8 cellular contexts compared by ENCODE assay signal in the genomic region with DNA sequence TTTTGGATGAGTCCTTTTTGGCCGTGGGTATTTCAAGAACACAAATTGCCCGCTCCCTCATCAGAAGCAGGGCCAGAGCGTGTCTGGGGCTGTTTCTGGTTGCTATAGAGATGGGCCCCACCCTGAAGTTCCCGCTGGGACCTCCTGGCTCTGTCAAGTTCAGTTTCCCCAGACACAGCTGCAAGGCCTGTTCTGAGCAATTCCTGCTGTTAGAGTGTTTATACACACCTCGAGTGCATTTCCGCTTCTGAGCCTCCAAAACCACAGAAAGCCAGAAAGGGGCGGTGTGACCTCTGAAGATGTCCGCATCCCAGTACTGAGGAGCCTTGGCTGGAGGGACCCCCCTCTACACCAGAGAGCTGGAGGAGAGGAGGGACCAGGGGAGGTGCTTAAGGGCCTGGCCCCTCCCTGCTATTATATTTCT. TPM values are rescaled to one million over a fixed set of nuclear protein-coding genes. Genes with fewer than 3 reads are reported as not detected.
DNase-seq lines count a peak whose midpoint lies in the region; ATAC-seq and TF ChIP-seq lines count a peak whose summit lies in the region.

No MANE protein-coding gene starts in this region.

- DNase-seq in activated naive CD4-positive, alpha-beta T cell treated with anti-CD3 and anti-CD28 coated beads for 36 hours: peak; percentile 77
- no peak for DNase-seq in activated naive CD4-positive, alpha-beta T cell treated with anti-CD3 and anti-CD28 coated beads, Interleukin-2, amount 50 U/mL, for 16 hours
- DNase-seq in NCI-H345 (lab: John Stamatoyannopoulos, UW) (peak; percentile 29), chondrocyte (ENCODE audit: low spot score) (no peak), Caco-2 (no peak), mucosa of gallbladder (ENCODE audit: low spot score) (no peak)
- DNase-seq in naive thymus-derived CD4-positive, alpha-beta T cell: peak in 4 of 9 donors; percentile 34 to 54 (median 38)

- ATAC-seq in HG02588 (IDR thresholded peaks at IDR 0.05; ENCODE audit: unreplicated experiment): peak; percentile 87
- ATAC-seq in naive thymus-derived CD4-positive, alpha-beta T cell: peak; percentile 70

- POLR2A ChIA-PET in naive thymus-derived CD4-positive, alpha-beta T cell (lab: Charles Lee): interaction anchor here (0.6 to 20.0 kb wide), 8 partner anchors 6 to 463 kb away, joined by 3 to 354 read pairs (median 3); a partner anchor contains a TSS
- POLR2A ChIA-PET in Caco-2 (lab: Charles Lee): no interaction called here

- H3K9me3 Mint-ChIP-seq in activated naive CD4-positive, alpha-beta T cell treated with anti-CD3 and anti-CD28 coated beads for 36 hours: no peaks in the 10 kb centered on the region
- H3K9me3 Mint-ChIP-seq in chondrocyte (ENCODE audit: low read depth): no peaks in the 10 kb centered on the region
- H3K9me3 Mint-ChIP-seq in naive thymus-derived CD4-positive, alpha-beta T cell: peaks cover 0 to 3% (median 0%) of the 10 kb centered on the region in 11 donors
- no peaks in the 10 kb centered on the region for H3K9me3 Mint-ChIP-seq in Caco-2 (ENCODE audit: unreplicated experiment)

- no peaks in the 10 kb centered on the region for H3K36me3 ChIP-seq in naive thymus-derived CD4-positive, alpha-beta T cell (ENCODE audit: control insufficient read depth in 2 of 3, insufficient read depth in 3 of 3, low read length in 3 of 3)
- H3K36me3 ChIP-seq in Caco-2 (ENCODE audit: control insufficient read depth, insufficient read depth, low read length): no peaks in the 10 kb centered on the region

- BruUV-seq in Caco-2 (replicated peaks; lab: Mats Ljungman, UMichigan): no TSS peak

- H3K27me3 ChIP-seq in naive thymus-derived CD4-positive, alpha-beta T cell (ENCODE audit: control insufficient read depth in 2 of 2, insufficient read depth in 2 of 2, low read length in 2 of 2): no peaks in the 10 kb centered on the region
- H3K27me3 ChIP-seq in Caco-2 (replicated peaks; ENCODE audit: control insufficient read depth, insufficient read depth, low read length): no peaks in the 10 kb centered on the region

- CTCF ChIA-PET in activated naive CD4-positive, alpha-beta T cell treated with anti-CD3 and anti-CD28 coated beads for 36 hours (lab: Charles Lee): interaction anchor here (0.8 to 1.7 kb wide), 5 partner anchors 9 to 32 kb away, joined by 4 to 6 read pairs (median 5); a partner anchor contains a TSS
- CTCF ChIA-PET in naive thymus-derived CD4-positive, alpha-beta T cell (lab: Charles Lee): interaction anchor here (0.6 to 1.3 kb wide), 8 partner anchors 8 to 341 kb away, joined by 3 to 11 read pairs (median 4); a partner anchor contains a TSS
- CTCF ChIA-PET in Caco-2 (lab: Charles Lee): interaction anchor here (0.7 to 1.1 kb wide), 3 partner anchors 9 to 19 kb away, joined by 4 to 7 read pairs (median 7); a partner anchor contains a TSS

- peak overlapping the region; percentile 78 for H3K27ac Mint-ChIP-seq in activated naive CD4-positive, alpha-beta T cell treated with anti-CD3 and anti-CD28 coated beads for 36 hours
- H3K27ac Mint-ChIP-seq in chondrocyte (ENCODE audit: unreplicated experiment) (peak overlapping the region; percentile 78), Caco-2 (ENCODE audit: unreplicated experiment) (no peak overlapping the region)
- peak overlapping the region; percentile 48 to 93 (median 84) for H3K27ac Mint-ChIP-seq in naive thymus-derived CD4-positive, alpha-beta T cell

- no peaks in the 10 kb centered on the region for H3K9me3 ChIP-seq in naive thymus-derived CD4-positive, alpha-beta T cell (ENCODE audit: control insufficient read depth in 2 of 3, low read length in 3 of 3)
- H3K9me3 ChIP-seq in Caco-2: no peaks in the 10 kb centered on the region

- no peaks in the 10 kb centered on the region for H3K36me3 Mint-ChIP-seq in activated naive CD4-positive, alpha-beta T cell treated with anti-CD3 and anti-CD28 coated beads for 36 hours (ENCODE audit: low read depth)
- no peaks in the 10 kb centered on the region for H3K36me3 Mint-ChIP-seq in chondrocyte (ENCODE audit: low read depth)
- H3K36me3 Mint-ChIP-seq in naive thymus-derived CD4-positive, alpha-beta T cell: no peaks in the 10 kb centered on the region
- H3K36me3 Mint-ChIP-seq in Caco-2 (ENCODE audit: insufficient read depth, unreplicated experiment): no peaks in the 10 kb centered on the region

- H3K4me3 Mint-ChIP-seq in activated naive CD4-positive, alpha-beta T cell treated with anti-CD3 and anti-CD28 coated beads for 36 hours: no peak overlapping the region
- peak overlapping the region; percentile 6 for H3K4me3 Mint-ChIP-seq in chondrocyte (ENCODE audit: unreplicated experiment)
- peak overlapping the region in 6 of 10 donors; percentile 8 to 72 (median 50) for H3K4me3 Mint-ChIP-seq in naive thymus-derived CD4-positive, alpha-beta T cell
- H3K4me3 Mint-ChIP-seq in Caco-2 (ENCODE audit: unreplicated experiment): no peak overlapping the region

- no peaks in the 10 kb centered on the region for H3K27me3 Mint-ChIP-seq in activated naive CD4-positive, alpha-beta T cell treated with anti-CD3 and anti-CD28 coated beads for 36 hours (ENCODE audit: low read depth)
- no peaks in the 10 kb centered on the region for H3K27me3 Mint-ChIP-seq in chondrocyte (ENCODE audit: low read depth)
- H3K27me3 Mint-ChIP-seq in naive thymus-derived CD4-positive, alpha-beta T cell: no peaks in the 10 kb centered on the region
- H3K27me3 Mint-ChIP-seq in Caco-2 (ENCODE audit: insufficient read depth, unreplicated experiment): no peaks in the 10 kb centered on the region

- peak overlapping the region; percentile 49 for H3K27ac ChIP-seq in naive thymus-derived CD4-positive, alpha-beta T cell (ENCODE audit: low read depth, low read length)

- H3K4me3 ChIP-seq in naive thymus-derived CD4-positive, alpha-beta T cell (ENCODE audit: low read length): no peak overlapping the region
- no peak overlapping the region for H3K4me3 ChIP-seq in Caco-2 (ENCODE audit: low read depth, low read length)

- H3K4me1 ChIP-seq in naive thymus-derived CD4-positive, alpha-beta T cell (ENCODE audit: control insufficient read depth in 2 of 2, insufficient read depth in 2 of 2, low read length in 2 of 2): peaks cover 11 to 18% of the 10 kb centered on the region in 2 donors
- no peaks in the 10 kb centered on the region for H3K4me1 ChIP-seq in Caco-2

- intact Hi-C loops in activated naive CD4-positive, alpha-beta T cell treated with anti-CD3 and anti-CD28 coated beads for 36 hours (cut with micrococcal nuclease): no loop called here
- intact Hi-C loops in naive thymus-derived CD4-positive, alpha-beta T cell (cut with micrococcal nuclease): loop anchor here in 1 of 2 donors (1.0 kb wide), 1 partner anchor 12 kb away; no protein-coding TSS in a partner anchor
- intact Hi-C loops in Caco-2 (cut with micrococcal nuclease; ENCODE audit: unreplicated experiment): no loop called here

- H3K4me1 Mint-ChIP-seq in activated naive CD4-positive, alpha-beta T cell treated with anti-CD3 and anti-CD28 coated beads for 36 hours (ENCODE audit: low read depth): peaks cover 19% of the 10 kb centered on the region
- H3K4me1 Mint-ChIP-seq in chondrocyte (ENCODE audit: low read depth) (peaks cover 25% of the 10 kb centered on the region), Caco-2 (ENCODE audit: low read depth, unreplicated experiment) (no peaks in the 10 kb centered on the region)
- H3K4me1 Mint-ChIP-seq in naive thymus-derived CD4-positive, alpha-beta T cell: peaks cover 10 to 29% (median 22%) of the 10 kb centered on the region in 7 donors

- TF ChIP-seq CTCF in chondrocyte (IDR thresholded peaks at IDR 0.05) (no peak), Caco-2 (IDR thresholded peaks at IDR 0.05; ENCODE audit: insufficient read depth in 1 of 2, low read depth in 1 of 2, low read length in 1 of 2, severe bottlenecking in 1 of 2, unreplicated experiment in 1 of 2) (no peak)

RNA-seq across cellular contexts. Expression of a gene that starts 9.3 kb away (rescaled TPM):
- 10 to 100 TPM; 65.0 to 68.7 TPM for total RNA-seq in activated naive CD4-positive, alpha-beta T cell treated with anti-CD3 and anti-CD28 coated beads for 36 hours
- total RNA-seq in chondrocyte (45.0 to 62.5 TPM (median 56.5 TPM) in 3 replicates), Caco-2 (2022) (66.6 and 72.3 TPM in 2 replicates), mucosa of gallbladder (160 TPM)
- 100 to 1,000 TPM in 3 of 5 experiments, 10 to 100 TPM in 2; 87.7 to 159 (median 112) TPM for total RNA-seq in naive thymus-derived CD4-positive, alpha-beta T cell
- polyA plus RNA-seq in naive thymus-derived CD4-positive, alpha-beta T cell: 10 to 100 TPM; 84.8 to 99.4 TPM

RNA-seq across cellular contexts. Expression of a gene that starts 13.9 kb away (rescaled TPM):
- total RNA-seq in activated naive CD4-positive, alpha-beta T cell treated with anti-CD3 and anti-CD28 coated beads for 36 hours: 1 to 10 TPM; 8.1 to 9.6 TPM
- total RNA-seq in chondrocyte (33.9 to 50.6 TPM (median 46.3 TPM) in 3 replicates), Caco-2 (2022) (2.0 and 2.5 TPM in 2 replicates), mucosa of gallbladder (68.2 TPM)
- total RNA-seq in naive thymus-derived CD4-positive, alpha-beta T cell: 10 to 100 TPM in 1 of 5 experiments, 1 to 10 TPM in 4; 2.5 to 25.6 (median 8.7) TPM
- polyA plus RNA-seq in naive thymus-derived CD4-positive, alpha-beta T cell: 1 to 10 TPM; 6.3 to 7.7 TPM

RNA-seq across cellular contexts. Expression of a gene that starts 20.3 kb away (rescaled TPM):
- total RNA-seq in activated naive CD4-positive, alpha-beta T cell treated with anti-CD3 and anti-CD28 coated beads for 36 hours: 10 to 100 TPM; 98.5 to 99.1 TPM
- total RNA-seq in chondrocyte (1.1 to 3.1 TPM (median 1.5 TPM) in 3 replicates), Caco-2 (2022) (5.5 and 9.0 TPM in 2 replicates), mucosa of gallbladder (26.4 TPM)
- 100 to 1,000 TPM; 145 to 201 (median 152) TPM for total RNA-seq in naive thymus-derived CD4-positive, alpha-beta T cell
- polyA plus RNA-seq in naive thymus-derived CD4-positive, alpha-beta T cell: 10 to 100 TPM; 44.5 to 83.3 TPM

RNA-seq across cellular contexts. Expression of a gene that starts 32.3 kb away (rescaled TPM):
- 10 to 100 TPM; 24.5 to 25.5 TPM for total RNA-seq in activated naive CD4-positive, alpha-beta T cell treated with anti-CD3 and anti-CD28 coated beads for 36 hours
- 25.2 to 27.1 TPM (median 27.0 TPM) in 3 replicates for total RNA-seq in chondrocyte
- 10 to 100 TPM; 20.9 to 37.7 (median 29.6) TPM for total RNA-seq in naive thymus-derived CD4-positive, alpha-beta T cell
- 10 to 100 TPM; 14.9 to 29.6 TPM for polyA plus RNA-seq in naive thymus-derived CD4-positive, alpha-beta T cell
- 23.1 and 25.2 TPM in 2 replicates for total RNA-seq in Caco-2 (2022)
- 24.0 TPM for total RNA-seq in mucosa of gallbladder

RNA-seq across cellular contexts. Expression of a gene that starts 40.2 kb away (rescaled TPM):
- total RNA-seq in activated naive CD4-positive, alpha-beta T cell treated with anti-CD3 and anti-CD28 coated beads for 36 hours: 100 to 1,000 TPM; 109 to 117 TPM
- 47.4 to 53.3 TPM (median 49.8 TPM) in 3 replicates for total RNA-seq in chondrocyte
- total RNA-seq in naive thymus-derived CD4-positive, alpha-beta T cell: 100 to 1,000 TPM in 4 of 5 experiments, 10 to 100 TPM in 1; 81.0 to 154 (median 128) TPM
- polyA plus RNA-seq in naive thymus-derived CD4-positive, alpha-beta T cell: 10 to 100 TPM; 64.6 to 72.2 TPM
- 157 and 163 TPM in 2 replicates for total RNA-seq in Caco-2 (2022)
- total RNA-seq in mucosa of gallbladder: 107 TPM

Comparison
In these comparisons a context has a peak if more than half of its experiments do, and no peak if none do; other contexts are left out.
1. DNase-seq: peak in activated naive CD4-positive, alpha-beta T cell treated with anti-CD3 and anti-CD28 coated beads for 36 hours (single experiment) and NCI-H345 (single experiment); none in activated naive CD4-positive, alpha-beta T cell treated with anti-CD3 and anti-CD28 coated beads, Interleukin-2, amount 50 U/mL, for 16 hours (single experiment), chondrocyte (single experiment), Caco-2 (0 of 2) and mucosa of gallbladder (single experiment).
2. H3K4me3 Mint-ChIP-seq: peak in chondrocyte (single experiment) and naive thymus-derived CD4-positive, alpha-beta T cell (6 of 10); none in activated naive CD4-positive, alpha-beta T cell treated with anti-CD3 and anti-CD28 coated beads for 36 hours (single experiment) and Caco-2 (single experiment).